Comparison of ENCODE assay signal across 8 cellular contexts in the genomic region with DNA sequence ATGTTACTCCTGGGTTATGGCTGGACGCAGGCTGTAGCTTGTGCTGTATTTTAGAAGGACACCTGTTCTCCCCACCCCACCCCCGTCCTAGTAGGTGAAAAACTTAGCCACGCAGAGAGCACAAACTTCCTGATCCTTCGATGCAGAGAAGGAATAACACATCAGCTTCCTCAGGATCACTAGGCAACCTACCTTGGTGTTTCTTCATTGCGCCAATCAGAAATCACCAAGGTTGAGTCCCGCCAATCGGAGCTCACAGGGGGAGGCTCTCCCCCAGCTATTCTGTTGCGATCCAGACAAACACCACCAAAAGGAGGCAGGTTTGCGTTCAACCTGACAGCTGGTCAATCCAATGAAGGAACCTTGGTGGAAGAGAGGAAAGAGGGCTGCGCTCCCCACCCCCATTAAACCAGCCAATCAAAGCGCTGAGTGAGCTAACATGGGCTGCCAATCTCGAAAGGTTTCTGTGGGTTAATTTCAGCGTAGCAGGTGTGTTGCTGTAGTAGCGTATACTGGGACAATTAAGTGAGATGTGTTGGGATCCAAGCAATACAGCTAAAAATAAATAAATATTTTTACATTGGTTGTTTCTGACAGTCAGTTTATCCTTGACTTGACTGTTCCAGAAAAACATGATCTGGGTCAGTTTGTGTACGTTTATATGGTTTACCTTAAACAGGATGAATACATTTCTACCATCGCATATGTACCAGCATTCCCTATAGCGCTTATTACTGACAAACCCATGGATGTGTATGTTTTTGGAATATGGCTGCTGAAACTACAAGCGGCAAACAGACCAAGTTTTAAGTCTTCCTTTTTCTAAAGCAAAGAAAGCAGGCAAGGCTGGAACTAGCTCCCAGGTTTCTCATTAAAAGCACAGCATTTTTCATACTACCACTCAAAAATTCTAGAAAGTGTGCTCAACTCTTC. TPM values are rescaled to one million over a fixed set of nuclear protein-coding genes. Genes with fewer than 3 reads are reported as not detected.
A peak's percentile ranks its signal among the peaks of the same experiment; 100 is the strongest.
DNase-seq lines count a peak whose midpoint lies in the region; ATAC-seq, FAIRE-seq and TF ChIP-seq lines count a peak whose summit lies in the region.

A gene (minus strand): TSS at position 160 of the 933 bp plus-strand sequence. CDS start 2,316 bp downstream, outside the sequence.

- CTCF ChIA-PET in AG04450 (lab: Charles Lee): interaction anchor here (0.6 to 2.4 kb wide), 5 partner anchors 22 to 225 kb away, joined by 3 to 12 read pairs (median 5); no protein-coding TSS in a partner anchor

- H3K9me3 ChIP-seq in AG04450 (ENCODE audit: control insufficient read depth, insufficient read depth, low read length): no peaks in the 10 kb centered on the region

- TF ChIP-seq CTCF in AG04450 (IDR thresholded peaks at IDR 0.05; ENCODE audit: low read depth, low read length): peak; percentile 30

- TF ChIP-seq POLR2A in GM18951 (IDR thresholded peaks at IDR 0.05; ENCODE audit: extremely low read depth, insufficient read depth, insufficient read length): peak; percentile 49

- peak within 1 kb of the TSS; percentile 93 for H3K4me3 ChIP-seq in AG04450 (ENCODE audit: low read depth, low read length)

- DNase-seq in AG04450 (ENCODE audit: low read depth, low spot score) (peak; percentile 94), NCI-H345 treated with DMSO at 0.1 percent for 48 hours (lab: John Stamatoyannopoulos, UW; ENCODE audit: unreplicated experiment) (peak; percentile 100), cerebellar cortex (ENCODE audit: low spot score) (peak; percentile 100)
- peak; percentile 49 to 69 (median 61) for DNase-seq in activated CD4-positive, CD25-positive, alpha-beta regulatory T cell (lab: John Stamatoyannopoulos, UW)
- peak; percentile 72 for DNase-seq in stimulated activated CD4-positive, alpha-beta T cell treated with anti-CD3 and anti-CD28 coated beads, Interleukin-12 subunit alpha, Interleukin-12 subunit beta, amount 100 ng/mL, for 4 hours

- H3K27me3 ChIP-seq in AG04450 (ENCODE audit: control insufficient read depth, insufficient read depth, low read length): no peaks in the 10 kb centered on the region

- POLR2A ChIA-PET in AG04450 (lab: Yijun Ruan, JAX): interaction anchor here (0.5 to 1.0 kb wide), 7 partner anchors 10 to 118 kb away, joined by 3 to 5 read pairs (median 4); a partner anchor contains a TSS

- FAIRE-seq in islet of Langerhans (lab: Jason Lieb, UNC): peak; percentile 99

- in situ Hi-C loops in GM18951 (cut with MboI; ENCODE audit: low sequenced_read_pairs, unreplicated experiment): no loop called here

- H3K27ac ChIP-seq in AG04450 (ENCODE audit: low read depth, low read length): no peak within 1 kb of the TSS

- ATAC-seq in HG03280 (IDR thresholded peaks at IDR 0.05; ENCODE audit: unreplicated experiment): peak; percentile 99

RNA-seq across cellular contexts. Expression of the gene that starts here (rescaled TPM):
- 31.7 and 35.0 TPM in 2 replicates for polyA plus RNA-seq in AG04450 (2011; rRNA removed)
- 31.0 and 43.3 TPM in 2 replicates for polyA minus RNA-seq in AG04450 (2011; rRNA and poly(A)+ RNA removed)
